In genomic region chr7:119233015-119233414, GRCh38 we compare ENCODE assay signal across 2 cellular contexts.
TF ChIP-seq lines count a peak whose summit lies in the region.

No MANE protein-coding gene starts in this region.

TF ChIP-seq in SK-N-SH, 30 proteins besides CTCF, POLR2A, EP300 and RAD21 (continued from another document):
- TF ChIP-seq USF2 (IDR thresholded peaks at IDR 0.05; ENCODE audit: borderline replicate concordance, low read depth, low read length) = no peak
- TF ChIP-seq ZBTB33 (IDR thresholded peaks at IDR 0.05; ENCODE audit: borderline replicate concordance, low read depth) = no peak
- no peak for TF ChIP-seq POLR2AphosphoS5 (IDR thresholded peaks at IDR 0.05; ENCODE audit: low read depth, low read length)
- TF ChIP-seq PBX3 (IDR thresholded peaks at IDR 0.05) = no peak

TF ChIP-seq in SK-N-SH treated with all-trans-retinoic acid at 6 μM for 48 hours, 23 proteins besides CTCF, POLR2A, EP300 and RAD21 (continued from another document):
- no peak for TF ChIP-seq ESRRG (CRISPR knock-in tag; IDR thresholded peaks at IDR 0.05)
- no peak for TF ChIP-seq OSR1 (CRISPR knock-in tag; IDR thresholded peaks at IDR 0.05)
- TF ChIP-seq ZNF8 (CRISPR knock-in tag; IDR thresholded peaks at IDR 0.05) = no peak
- TF ChIP-seq, protein P1, sequence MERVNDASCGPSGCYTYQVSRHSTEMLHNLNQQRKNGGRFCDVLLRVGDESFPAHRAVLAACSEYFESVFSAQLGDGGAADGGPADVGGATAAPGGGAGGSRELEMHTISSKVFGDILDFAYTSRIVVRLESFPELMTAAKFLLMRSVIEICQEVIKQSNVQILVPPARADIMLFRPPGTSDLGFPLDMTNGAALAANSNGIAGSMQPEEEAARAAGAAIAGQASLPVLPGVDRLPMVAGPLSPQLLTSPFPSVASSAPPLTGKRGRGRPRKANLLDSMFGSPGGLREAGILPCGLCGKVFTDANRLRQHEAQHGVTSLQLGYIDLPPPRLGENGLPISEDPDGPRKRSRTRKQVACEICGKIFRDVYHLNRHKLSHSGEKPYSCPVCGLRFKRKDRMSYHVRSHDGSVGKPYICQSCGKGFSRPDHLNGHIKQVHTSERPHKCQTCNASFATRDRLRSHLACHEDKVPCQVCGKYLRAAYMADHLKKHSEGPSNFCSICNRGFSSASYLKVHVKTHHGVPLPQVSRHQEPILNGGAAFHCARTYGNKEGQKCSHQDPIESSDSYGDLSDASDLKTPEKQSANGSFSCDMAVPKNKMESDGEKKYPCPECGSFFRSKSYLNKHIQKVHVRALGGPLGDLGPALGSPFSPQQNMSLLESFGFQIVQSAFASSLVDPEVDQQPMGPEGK (CRISPR knock-in tag; IDR thresholded peaks at IDR 0.05; ENCODE audit: borderline replicate concordance) = no peak
- TF ChIP-seq ZNF70 (CRISPR knock-in tag; IDR thresholded peaks at IDR 0.05) = no peak
- no peak for TF ChIP-seq ISL1 (CRISPR knock-in tag; IDR thresholded peaks at IDR 0.05)
- TF ChIP-seq BACH2 (CRISPR knock-in tag; IDR thresholded peaks at IDR 0.05; ENCODE audit: borderline replicate concordance) = no peak
- no peak for TF ChIP-seq SNAI2 (CRISPR knock-in tag; IDR thresholded peaks at IDR 0.05)
- no peak for TF ChIP-seq GLIS3 (CRISPR knock-in tag; IDR thresholded peaks at IDR 0.05)
- TF ChIP-seq TCF4 (CRISPR knock-in tag; IDR thresholded peaks at IDR 0.05; ENCODE audit: borderline replicate concordance) = no peak
- TF ChIP-seq POU6F1 (CRISPR knock-in tag; IDR thresholded peaks at IDR 0.05; ENCODE audit: borderline replicate concordance, low read depth) = no peak
- no peak for TF ChIP-seq ZC3H10 (CRISPR knock-in tag; IDR thresholded peaks at IDR 0.05)
- TF ChIP-seq ARNTL (CRISPR knock-in tag; IDR thresholded peaks at IDR 0.05; ENCODE audit: borderline replicate concordance, low read depth) = no peak
